14 cellular contexts compared by ENCODE assay signal in genomic region chr11:45676522-45677095, GRCh38. TPM values are rescaled to one million over a fixed set of nuclear protein-coding genes. Genes with fewer than 3 reads are reported as not detected.
DNase-seq lines count a peak whose midpoint lies in the region; ATAC-seq and TF ChIP-seq lines count a peak whose summit lies in the region.
"Had no signal": no experiment of that assay in that cellular context is flagged by ENCODE, and none has a peak within 500 bp of the region (broad histone marks: within the 10 kb centered on the region; RNA-seq: fewer than 3 reads in every experiment).

No MANE protein-coding gene starts in this region.

- no peak overlapping the region for H3K4me3 ChIP-seq in left lung

- H3K27ac ChIP-seq in left lung: no peak overlapping the region

- ATAC-seq in GM18511 (IDR thresholded peaks at IDR 0.05; ENCODE audit: unreplicated experiment) (peak; percentile 97), GM19468 (IDR thresholded peaks at IDR 0.05; ENCODE audit: extremely low read depth, unreplicated experiment) (peak; percentile 30), HG02870 (IDR thresholded peaks at IDR 0.05; ENCODE audit: unreplicated experiment) (peak; percentile 98), HG03520 (IDR thresholded peaks at IDR 0.05; ENCODE audit: unreplicated experiment) (peak; percentile 89), left lung (no peak)
- ATAC-seq: stimulated activated naive CD8-positive, alpha-beta T cell treated with anti-CD3 and anti-CD28 coated beads, Interleukin-15, amount 100 ng/mL, for 72 hours had no signal

- H3K36me3 Mint-ChIP-seq in type B pancreatic cell: no peaks in the 10 kb centered on the region

- intact Hi-C loops in left lung (cut with DNase I): no loop called here

- peaks cover 7% of the 10 kb centered on the region for H3K27me3 Mint-ChIP-seq in type B pancreatic cell
- H3K27me3 Mint-ChIP-seq: stimulated activated naive CD8-positive, alpha-beta T cell treated with anti-CD3 and anti-CD28 coated beads, Interleukin-15, amount 100 ng/mL, for 72 hours had no signal

- H3K9me3 Mint-ChIP-seq in type B pancreatic cell: no peaks in the 10 kb centered on the region
- H3K9me3 Mint-ChIP-seq: stimulated activated naive CD8-positive, alpha-beta T cell treated with anti-CD3 and anti-CD28 coated beads, Interleukin-15, amount 100 ng/mL, for 72 hours had no signal

- H3K4me3 Mint-ChIP-seq in type B pancreatic cell: no peak overlapping the region
- H3K4me3 Mint-ChIP-seq: stimulated activated naive CD8-positive, alpha-beta T cell treated with anti-CD3 and anti-CD28 coated beads, Interleukin-15, amount 100 ng/mL, for 72 hours had no signal

- TF ChIP-seq CTCF in type B pancreatic cell (conservative IDR thresholded peaks at IDR 0.05) (no peak), left lung (IDR thresholded peaks at IDR 0.05) (no peak)

- H3K27ac Mint-ChIP-seq in type B pancreatic cell: no peak overlapping the region

- peaks cover 13% of the 10 kb centered on the region for H3K4me1 Mint-ChIP-seq in type B pancreatic cell (ENCODE audit: unreplicated experiment)
- H3K4me1 Mint-ChIP-seq: stimulated activated naive CD8-positive, alpha-beta T cell treated with anti-CD3 and anti-CD28 coated beads, Interleukin-15, amount 100 ng/mL, for 72 hours had no signal

- H3K36me3 ChIP-seq in left lung: no peaks in the 10 kb centered on the region

- H3K9me3 ChIP-seq in left lung: no peaks in the 10 kb centered on the region

- DNase-seq in type B pancreatic cell (ENCODE audit: extremely low spot score, unreplicated experiment) (no peak), DMS153 treated with DMSO at 0.1 percent for 48 hours (lab: John Stamatoyannopoulos, UW; ENCODE audit: unreplicated experiment) (no peak), left lung (no peak)
- DNase-seq in activated CD4-positive, CD25-positive, alpha-beta regulatory T cell (lab: John Stamatoyannopoulos, UW): no peak
- DNase-seq: anterior cingulate cortex; DMS79 treated with DMSO at 0.1 percent for 48 hours; NCI-H2171 treated with DMSO at 0.1 percent for 48 hours; stimulated activated CD4-positive, alpha-beta T cell treated with anti-CD3 and anti-CD28 coated beads, Interleukin-4, amount 100 ng/mL, for 24 hours; stimulated activated naive CD8-positive, alpha-beta T cell treated with anti-CD3 and anti-CD28 coated beads, Interleukin-15, amount 100 ng/mL, for 72 hours had no signal

- H3K27me3 ChIP-seq in left lung: no peaks in the 10 kb centered on the region

- no peaks in the 10 kb centered on the region for H3K4me1 ChIP-seq in left lung

RNA-seq across cellular contexts. Expression of gene CHST1, which starts 11.2 kb away (rescaled TPM):
- 4.5 and 9.2 TPM in 2 replicates for total RNA-seq in type B pancreatic cell (ENCODE audit: low replicate concordance)
- 1 to 10 TPM; 3.1 to 5.5 TPM for total RNA-seq in left lung
- total RNA-seq: OCI-LY7 had no signal
